ENCODE assay signal across 8 cellular contexts in genomic region chr1:246699095-246699735, GRCh38. TPM values are rescaled to one million over a fixed set of nuclear protein-coding genes. Genes with fewer than 3 reads are reported as not detected.
DNase-seq lines count a peak whose midpoint lies in the region; ATAC-seq and TF ChIP-seq lines count a peak whose summit lies in the region.

No MANE protein-coding gene starts in this region.

- no peaks in the 10 kb centered on the region for H3K9me3 ChIP-seq in SJSA1 (replicated peaks)
- no peaks in the 10 kb centered on the region for H3K9me3 ChIP-seq in parathyroid adenoma (ENCODE audit: control insufficient read depth, low read length)
- H3K9me3 ChIP-seq in thyroid gland: no peaks in the 10 kb centered on the region

- no peaks in the 10 kb centered on the region for H3K79me2 ChIP-seq in parathyroid adenoma

- peak overlapping the region; percentile 36 for H3K4me2 ChIP-seq in parathyroid adenoma (ENCODE audit: low read length)

- H3K36me3 ChIP-seq in SJSA1 (no peaks in the 10 kb centered on the region), parathyroid adenoma (ENCODE audit: control insufficient read depth, insufficient read depth, low read length) (no peaks in the 10 kb centered on the region), thyroid gland (no peaks in the 10 kb centered on the region)

- H3K4me1 ChIP-seq in SJSA1 (replicated peaks) (peaks cover 5% of the 10 kb centered on the region), parathyroid adenoma (no peaks in the 10 kb centered on the region), thyroid gland (peaks cover 0 to 7% of the 10 kb centered on the region in 2 donors)

- POLR2A ChIA-PET in GM10248 (lab: Yijun Ruan, JAX): no interaction called here

- 10 to 11% methylated on average over 18 of the region's 18 CpGs for WGBS in thyroid gland, 2 donors

- intact Hi-C loops in thyroid gland (cut with DNase I): loop anchor here (5.0 to 10.0 kb wide), 3 partner anchors 53 to 192 kb away; partner anchors contain the start of genes CNST, SMYD3 and TFB2M

- H3K9ac ChIP-seq in parathyroid adenoma: no peak overlapping the region

- peak overlapping the region; percentile 72 for H3K27ac ChIP-seq in SJSA1
- peak overlapping the region; percentile 8 for H3K27ac ChIP-seq in parathyroid adenoma
- H3K27ac ChIP-seq in thyroid gland: peak overlapping the region in 2 of 3 donors; percentile 35 to 42

- H2AFZ ChIP-seq in parathyroid adenoma: peak overlapping the region; percentile 81

- TF ChIP-seq POLR2A in NB4 (IDR thresholded peaks at IDR 0.05; ENCODE audit: extremely low read depth, insufficient read length) (peak; percentile 41), thyroid gland (IDR thresholded peaks at IDR 0.05) (peak in 1 of 2 donors; percentile 11)

- CTCF ChIA-PET in GM10248 (lab: Yijun Ruan, JAX): interaction anchor here (1.1 to 1.2 kb wide), 2 partner anchors 14 to 201 kb away, joined by 3 to 4 read pairs; no protein-coding TSS in a partner anchor

- H3K27me3 ChIP-seq in SJSA1 (replicated peaks): no peaks in the 10 kb centered on the region
- no peaks in the 10 kb centered on the region for H3K27me3 ChIP-seq in parathyroid adenoma (ENCODE audit: control insufficient read depth, insufficient read depth, low read length)
- no peaks in the 10 kb centered on the region for H3K27me3 ChIP-seq in thyroid gland

- H3K4me3 ChIP-seq in NB4 (ENCODE audit: low read depth, low read length) (peak overlapping the region; percentile 25), SJSA1 (peak overlapping the region; percentile 7), parathyroid adenoma (ENCODE audit: low read depth, low read length) (peak overlapping the region; percentile 17), thyroid gland (replicated peaks in 1 of 3) (peak overlapping the region in 1 of 3 donors; percentile 4)

- DNase-seq in GM10248 (ENCODE audit: extremely low spot score): peak; percentile 90
- peak; percentile 96 for DNase-seq in NB4 (ENCODE audit: low read depth)
- peak; percentile 81 to 92 for DNase-seq in SJSA1 (ENCODE audit: low read depth in 1 of 2, low spot score in 2 of 2)
- peak; percentile 78 for DNase-seq in activated naive CD4-positive, alpha-beta T cell treated with Interleukin-2 at 50 U/mL for 16 hours
- DNase-seq in globus pallidus (ENCODE audit: low spot score): peak; percentile 76
- peak; percentile 81 to 85 for DNase-seq in thyroid gland

- peak; percentile 91 for ATAC-seq in HG02571 (IDR thresholded peaks at IDR 0.05; ENCODE audit: unreplicated experiment)

- TF ChIP-seq CTCF in GM10248 (IDR thresholded peaks at IDR 0.05; ENCODE audit: control extremely low read depth, extremely low read depth, low read depth, missing control alignments) (peak; percentile 75), NB4 (IDR thresholded peaks at IDR 0.05; ENCODE audit: low read depth, low read length) (peak; percentile 73), parathyroid adenoma (IDR thresholded peaks at IDR 0.05) (peak; percentile 58), thyroid gland (IDR thresholded peaks at IDR 0.05) (peak; percentile 70 to 88 (median 76))

RNA-seq across cellular contexts. Expression of gene SCCPDH, which starts 25.0 kb away (rescaled TPM):
- total RNA-seq in SJSA1 (2014; rRNA removed; shearing (Covaris generic)): 45.5 and 53.5 TPM in 2 replicates
- total RNA-seq in thyroid gland: 10 to 100 TPM; 30.0 to 37.8 (median 32.9) TPM

Comparison
In these comparisons a context has a peak if more than half of its experiments do, and no peak if none do; other contexts are left out.
1. H3K27ac ChIP-seq: peak in every context shown above with its lines; median percentile 72 in SJSA1; 38 in thyroid gland; 8 in parathyroid adenoma.